ENCODE assay signal across 12 cellular contexts in the genomic region with DNA sequence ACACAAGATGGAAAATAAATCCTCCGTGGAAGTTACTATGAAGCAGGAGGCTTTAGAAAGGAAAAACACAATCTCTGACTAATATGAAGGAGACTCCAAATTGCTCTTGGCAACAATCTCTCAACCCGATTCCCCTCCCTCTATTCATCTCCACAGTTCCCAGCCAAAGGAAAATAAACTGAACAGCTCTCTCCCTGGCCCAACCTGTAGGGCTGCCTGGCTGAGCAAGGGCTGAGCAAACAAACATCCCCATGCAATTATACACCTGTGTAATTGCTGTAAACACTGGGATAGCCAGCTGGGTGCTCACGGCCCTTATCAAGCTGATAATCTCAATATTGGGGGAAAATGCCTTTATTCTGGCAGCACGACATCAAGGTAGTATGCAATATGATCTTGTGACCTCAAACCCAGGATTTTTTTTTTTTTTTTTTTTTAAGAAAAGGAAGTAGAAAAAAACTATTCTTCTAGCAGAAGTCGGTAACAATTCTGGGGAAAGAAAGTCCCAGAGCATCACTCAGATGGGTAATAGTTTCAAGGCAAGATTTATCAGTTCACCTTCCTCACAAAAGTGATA.
DNase-seq lines count a peak whose midpoint lies in the region; ATAC-seq and TF ChIP-seq lines count a peak whose summit lies in the region.
"Had no signal": no experiment of that assay in that cellular context is flagged by ENCODE, and none has a peak within 500 bp of the region (broad histone marks: within the 10 kb centered on the region; RNA-seq: fewer than 3 reads in every experiment).

No MANE protein-coding gene starts in this region.

- H3K9me3 Mint-ChIP-seq in GM23338 (no peaks in the 10 kb centered on the region; the same call in 2 of the 3 replicates), nephron (no peaks in the 10 kb centered on the region)
- no peaks in the 10 kb centered on the region for H3K9me3 Mint-ChIP-seq in activated naive CD8-positive, alpha-beta T cell treated with anti-CD3 and anti-CD28 coated beads, Interleukin-2, amount 50 U/mL, for 24 hours
- H3K9me3 Mint-ChIP-seq: activated naive CD4-positive, alpha-beta T cell treated with anti-CD3 and anti-CD28 coated beads, Interleukin-2, amount 50 U/mL, for 72 hours; stimulated activated naive CD8-positive, alpha-beta T cell treated with anti-CD3 and anti-CD28 coated beads, Interleukin-15, Interleukin-2, amounts not matched to agents 100 ng/mL and 50 ng/mL, for 24 hours had no signal

- DNase-seq in GM23338 (ENCODE audit: low spot score) = no peak
- peak; percentile 55 for DNase-seq in NCI-H2171 (lab: John Stamatoyannopoulos, UW)
- DNase-seq in breast epithelium (ENCODE audit: low spot score in 2 of 2) = peak in 1 of 2 donors; percentile 59
- DNase-seq in mesendoderm = no peak
- DNase-seq in SIG-M5 treated with dmso at 0.1 percent for 504 hours (lab: John Stamatoyannopoulos, UW; ENCODE audit: unreplicated experiment) = no peak
- DNase-seq in activated naive CD8-positive, alpha-beta T cell treated with anti-CD3 and anti-CD28 coated beads, Interleukin-2, amount 50 U/mL, for 24 hours = no peak
- DNase-seq: activated CD4-positive, CD25-positive, alpha-beta regulatory T cell; left ventricle myocardium inferior had no signal

- H3K9me3 ChIP-seq in breast epithelium = no peaks in the 10 kb centered on the region
- H3K9me3 ChIP-seq: left ventricle myocardium inferior had no signal

- no peak overlapping the region for H3K23ac ChIP-seq in mesendoderm (ENCODE audit: low read length)

- TF ChIP-seq POLR2A in breast epithelium (IDR thresholded peaks at IDR 0.05) = no peak

- intact Hi-C loops in breast epithelium (cut with DNase I; ENCODE audit: low total_unique reads) = no loop called here

- H3K79me1 ChIP-seq in mesendoderm (ENCODE audit: low read length) = no peaks in the 10 kb centered on the region

- H2AK5ac ChIP-seq in mesendoderm (ENCODE audit: low read length) = no peak overlapping the region

- H3K9ac ChIP-seq in mesendoderm (ENCODE audit: low read length) = no peak overlapping the region

- H3K27me3 Mint-ChIP-seq in GM23338 (ENCODE audit: insufficient read depth, low read depth, poor library complexity) (peaks cover 40% of the 10 kb centered on the region), nephron (ENCODE audit: low read depth) (peaks cover 24% of the 10 kb centered on the region)
- H3K27me3 Mint-ChIP-seq in activated naive CD8-positive, alpha-beta T cell treated with anti-CD3 and anti-CD28 coated beads, Interleukin-2, amount 50 U/mL, for 24 hours = peaks cover 53% of the 10 kb centered on the region

- peaks cover 48% of the 10 kb centered on the region for H3K27me3 ChIP-seq in GM23338 (ENCODE audit: insufficient read depth)
- no peaks in the 10 kb centered on the region for H3K27me3 ChIP-seq in breast epithelium
- peaks cover 21% of the 10 kb centered on the region for H3K27me3 ChIP-seq in mesendoderm (ENCODE audit: insufficient read depth, low read length, poor library complexity)

- no peak overlapping the region for H3K56ac ChIP-seq in mesendoderm (ENCODE audit: low read length)

- H3K4me1 ChIP-seq in GM23338 (ENCODE audit: insufficient read depth) (peaks cover 25% of the 10 kb centered on the region), breast epithelium (peaks cover 0 to 32% of the 10 kb centered on the region in 2 donors), mesendoderm (ENCODE audit: control insufficient read depth, low read depth, low read length) (no peaks in the 10 kb centered on the region)

- H2BK5ac ChIP-seq in mesendoderm (ENCODE audit: low read length) = no peak overlapping the region

- TF ChIP-seq CTCF in GM23338 (conservative IDR thresholded peaks at IDR 0.05; ENCODE audit: low read depth in 2 of 2) = no peak
- peak in 1 of 3 donors; percentile 43 for TF ChIP-seq CTCF in breast epithelium (IDR thresholded peaks at IDR 0.05)
- TF ChIP-seq CTCF in nephron (IDR thresholded peaks at IDR 0.05; ENCODE audit: unreplicated experiment in 3 of 3) = no peak

- no peaks in the 10 kb centered on the region for H3F3A ChIP-seq in GM23338 (replicated peaks; ENCODE audit: low read depth)

- no peak overlapping the region for H3K4me2 ChIP-seq in GM23338
- H3K4me2 ChIP-seq in mesendoderm (ENCODE audit: low read length) = no peak overlapping the region

- H3K18ac ChIP-seq in mesendoderm (ENCODE audit: low read length) = no peak overlapping the region

- H2BK15ac ChIP-seq in mesendoderm (replicated peaks; ENCODE audit: low read depth) = no peak overlapping the region

- H3K27ac Mint-ChIP-seq in GM23338 = no peak overlapping the region
- H3K27ac Mint-ChIP-seq in nephron = peak overlapping the region; percentile 91 to 94 (median 93)
- H3K27ac Mint-ChIP-seq in activated naive CD8-positive, alpha-beta T cell treated with anti-CD3 and anti-CD28 coated beads, Interleukin-2, amount 50 U/mL, for 24 hours = no peak overlapping the region
- H3K27ac Mint-ChIP-seq: activated naive CD4-positive, alpha-beta T cell treated with anti-CD3 and anti-CD28 coated beads, Interleukin-2, amount 50 U/mL, for 72 hours; stimulated activated naive CD8-positive, alpha-beta T cell treated with anti-CD3 and anti-CD28 coated beads, Interleukin-15, Interleukin-2, amounts not matched to agents 100 ng/mL and 50 ng/mL, for 24 hours had no signal

- H3K4me3 Mint-ChIP-seq in GM23338 (no peak overlapping the region), nephron (peak overlapping the region; percentile 62 to 89 (median 87))
- no peak overlapping the region for H3K4me3 Mint-ChIP-seq in activated naive CD8-positive, alpha-beta T cell treated with anti-CD3 and anti-CD28 coated beads, Interleukin-2, amount 50 U/mL, for 24 hours
- H3K4me3 Mint-ChIP-seq: stimulated activated naive CD8-positive, alpha-beta T cell treated with anti-CD3 and anti-CD28 coated beads, Interleukin-15, Interleukin-2, amounts not matched to agents 100 ng/mL and 50 ng/mL, for 24 hours had no signal

- H4K8ac ChIP-seq in mesendoderm (ENCODE audit: low read depth, low read length) = no peak overlapping the region

- H3K4ac ChIP-seq in mesendoderm (ENCODE audit: low read depth, low read length) = no peak overlapping the region

- H2AFZ ChIP-seq in GM23338 = no peak overlapping the region

- H2BK120ac ChIP-seq in mesendoderm (ENCODE audit: low read depth, low read length) = no peak overlapping the region

- no peak overlapping the region for H4K5ac ChIP-seq in mesendoderm (ENCODE audit: low read length)

- H4K20me1 ChIP-seq in GM23338 (replicated peaks; ENCODE audit: insufficient read depth) = no peaks in the 10 kb centered on the region; the same call in 1 of the 2 replicates

- WGBS in mesendoderm (ENCODE audit: extremely low coverage, insufficient coverage, low lambda C conversion rate) = no CpG with 5 or more reads among the region's 5 CpGs

- H3K36me3 ChIP-seq in GM23338 (ENCODE audit: insufficient read depth) (no peaks in the 10 kb centered on the region), breast epithelium (no peaks in the 10 kb centered on the region), mesendoderm (ENCODE audit: control insufficient read depth, insufficient read depth, low read length) (no peaks in the 10 kb centered on the region)
- H3K36me3 ChIP-seq: left ventricle myocardium inferior had no signal

- ATAC-seq in GM23338 = 0 out of 3 replicates have a peak, but pooled peaks have one; percentile 5
- no peak for ATAC-seq in GM18519 (IDR thresholded peaks at IDR 0.05; ENCODE audit: low FRiP score, unreplicated experiment)
- no peak for ATAC-seq in activated naive CD8-positive, alpha-beta T cell treated with anti-CD3 and anti-CD28 coated beads, Interleukin-2, amount 50 U/mL, for 24 hours
- ATAC-seq: activated naive CD4-positive, alpha-beta T cell treated with anti-CD3 and anti-CD28 coated beads, Interleukin-2, amount 50 U/mL, for 72 hours had no signal

- H3K79me2 ChIP-seq in GM23338 (replicated peaks; ENCODE audit: insufficient read depth) = no peaks in the 10 kb centered on the region
- H3K79me2 ChIP-seq in mesendoderm (ENCODE audit: control insufficient read depth, insufficient read depth, low read length) = no peaks in the 10 kb centered on the region

- no peaks in the 10 kb centered on the region for H3K9me2 ChIP-seq in GM23338 (ENCODE audit: insufficient read depth)

- H3K27ac ChIP-seq in GM23338 (ENCODE audit: low read depth) (no peak overlapping the region), breast epithelium (peak overlapping the region; percentile 90 to 91), mesendoderm (ENCODE audit: low read depth, low read length) (no peak overlapping the region)
- H3K27ac ChIP-seq: left ventricle myocardium inferior had no signal

- H3K36me3 Mint-ChIP-seq in GM23338 (ENCODE audit: low read depth) (no peaks in the 10 kb centered on the region; the same call in 2 of the 3 replicates), nephron (ENCODE audit: low read depth) (no peaks in the 10 kb centered on the region)
- H3K36me3 Mint-ChIP-seq in activated naive CD8-positive, alpha-beta T cell treated with anti-CD3 and anti-CD28 coated beads, Interleukin-2, amount 50 U/mL, for 24 hours (ENCODE audit: low read depth) = no peaks in the 10 kb centered on the region
- H3K36me3 Mint-ChIP-seq: activated naive CD4-positive, alpha-beta T cell treated with anti-CD3 and anti-CD28 coated beads, Interleukin-2, amount 50 U/mL, for 72 hours had no signal

- H3K4me1 Mint-ChIP-seq in GM23338 = peaks cover 39% of the 10 kb centered on the region
- H3K4me1 Mint-ChIP-seq in nephron = peaks cover 70% of the 10 kb centered on the region
- peaks cover 10% of the 10 kb centered on the region for H3K4me1 Mint-ChIP-seq in activated naive CD8-positive, alpha-beta T cell treated with anti-CD3 and anti-CD28 coated beads, Interleukin-2, amount 50 U/mL, for 24 hours

- no peak overlapping the region for H3K4me3 ChIP-seq in GM23338
- no peak overlapping the region for H3K4me3 ChIP-seq in breast epithelium
- H3K4me3 ChIP-seq in mesendoderm (ENCODE audit: low read length) = no peak overlapping the region
- H3K4me3 ChIP-seq: left ventricle myocardium inferior had no signal

TF ChIP-seq in GM23338, 12 proteins besides CTCF, POLR2A, EP300 and RAD21 (continues in another document):
- TF ChIP-seq STAT1 (IDR thresholded peaks at IDR 0.05; ENCODE audit: unreplicated experiment) (no peak), NANOG (IDR thresholded peaks at IDR 0.05; ENCODE audit: borderline replicate concordance) (no peak)

Comparison
In these comparisons a context has a peak if more than half of its experiments do, and no peak if none do; other contexts are left out.
1. H3K27ac ChIP-seq: peak in breast epithelium (2 of 2); none in GM23338 (single experiment) and mesendoderm (single experiment).
2. H3K27ac Mint-ChIP-seq: peak in nephron (3 of 3); none in GM23338 (single experiment) and activated naive CD8-positive, alpha-beta T cell treated with anti-CD3 and anti-CD28 coated beads, Interleukin-2, amount 50 U/mL, for 24 hours (single experiment).
3. H3K4me3 Mint-ChIP-seq: peak in nephron (3 of 3); none in GM23338 (single experiment) and activated naive CD8-positive, alpha-beta T cell treated with anti-CD3 and anti-CD28 coated beads, Interleukin-2, amount 50 U/mL, for 24 hours (single experiment).